Comparison of ENCODE assay signal across 6 cellular contexts in the genomic region with DNA sequence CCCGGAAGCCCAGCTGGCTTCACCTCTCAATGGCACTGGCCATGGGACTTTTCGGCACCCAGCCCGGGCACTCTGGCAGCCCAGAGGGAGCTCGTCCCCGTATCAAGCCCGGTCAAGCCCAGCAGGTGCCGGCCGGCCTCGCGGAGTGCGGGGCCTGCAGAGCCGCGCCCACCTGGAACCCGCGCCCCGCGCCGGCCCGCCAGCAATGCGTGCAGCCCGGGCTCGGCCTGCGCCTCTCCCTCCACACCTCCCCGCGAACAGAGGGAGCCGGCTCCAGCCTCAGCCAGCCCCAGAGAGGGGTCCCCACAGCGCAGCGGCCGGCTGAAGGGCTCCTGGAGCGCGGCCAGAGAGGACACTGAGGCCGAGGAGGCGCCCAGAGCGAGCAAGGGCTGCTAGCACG.
"Had no signal": no experiment of that assay in that cellular context is flagged by ENCODE, and none has a peak within 500 bp of the region (broad histone marks: within the 10 kb centered on the region; RNA-seq: fewer than 3 reads in every experiment).

No MANE protein-coding gene starts in this region.

- DNase-seq: GM23248, GOT3, H7, H9, HCEC 1CT, HFFc6 had no signal
